Comparison of ENCODE assay signal across 1 cellular context in genomic region chr6:44245912-44246662, GRCh38.
TF ChIP-seq lines count a peak whose summit lies in the region.

No MANE protein-coding gene starts in this region.

TF ChIP-seq in HepG2, 621 proteins besides CTCF, POLR2A, EP300 and RAD21 (continued from another document and continues in another):
- TF ChIP-seq ZBTB43 (CRISPR knock-in tag; conservative IDR thresholded peaks at IDR 0.05) (peak; percentile 78; the same call in 1 of the 2 replicates), ZNF788 (CRISPR knock-in tag; IDR thresholded peaks at IDR 0.05; ENCODE audit: borderline replicate concordance) (peak; percentile 84; the same call in 1 of the 2 replicates), CHCHD3 (CRISPR knock-in tag; IDR thresholded peaks at IDR 0.05) (peak; percentile 78; the same call in 1 of the 2 replicates), HNRNPL (IDR thresholded peaks at IDR 0.05; ENCODE audit: low read depth, low read length) (peak; percentile 65; the same call in 1 of the 2 replicates), ZKSCAN8 (CRISPR knock-in tag; IDR thresholded peaks at IDR 0.05; ENCODE audit: borderline replicate concordance) (peak; percentile 47; the same call in 1 of the 2 replicates), ZNF550 (CRISPR knock-in tag; IDR thresholded peaks at IDR 0.05; ENCODE audit: borderline replicate concordance) (no peak; the same call in 1 of the 2 replicates), SRF (IDR thresholded peaks at IDR 0.05; ENCODE audit: low read depth, low read length) (no peak), ZNF326 (CRISPR knock-in tag; IDR thresholded peaks at IDR 0.05; ENCODE audit: borderline replicate concordance) (no peak), HBP1 (CRISPR knock-in tag; IDR thresholded peaks at IDR 0.05; ENCODE audit: low read depth) (0 out of 2 replicates have a peak, but pooled peaks have one; percentile 80), CBX1 (IDR thresholded peaks at IDR 0.05; ENCODE audit: low read depth) (no peak), THRA (CRISPR knock-in tag; IDR thresholded peaks at IDR 0.05; ENCODE audit: borderline replicate concordance) (peak; percentile 70), RAD51 (IDR thresholded peaks at IDR 0.05; ENCODE audit: borderline replicate concordance) (no peak), RERE (CRISPR knock-in tag; IDR thresholded peaks at IDR 0.05; ENCODE audit: low read depth) (no peak), ZFP36L1 (CRISPR knock-in tag; IDR thresholded peaks at IDR 0.05) (peak; percentile 57; the same call in 1 of the 2 replicates), RXRA (CRISPR knock-in tag; IDR thresholded peaks at IDR 0.05) (peak; percentile 52; the same call in 1 of the 2 replicates), KLF16 (CRISPR knock-in tag; IDR thresholded peaks at IDR 0.05) (peak in 1 of 2 experiments; percentile 66; a peak in 1 of 4 replicates), ZNF451 (CRISPR knock-in tag; IDR thresholded peaks at IDR 0.05) (peak; percentile 19; the same call in 1 of the 2 replicates), CENPT (CRISPR knock-in tag; IDR thresholded peaks at IDR 0.05; ENCODE audit: low read depth) (0 out of 2 replicates have a peak, but pooled peaks have one; percentile 45), THYN1 (CRISPR knock-in tag; IDR thresholded peaks at IDR 0.05; ENCODE audit: borderline replicate concordance, low read depth) (peak; percentile 78; the same call in 1 of the 2 replicates), MATR3 (CRISPR knock-in tag; IDR thresholded peaks at IDR 0.05) (no peak), ZNF350 (CRISPR knock-in tag; IDR thresholded peaks at IDR 0.05; ENCODE audit: borderline replicate concordance, low read depth) (peak; percentile 70), ZNF546 (CRISPR knock-in tag; conservative IDR thresholded peaks at IDR 0.05) (no peak; the same call in none of the 2 replicates), ZNF720 (CRISPR knock-in tag; IDR thresholded peaks at IDR 0.05) (no peak), CEBPB (IDR thresholded peaks at IDR 0.05; ENCODE audit: borderline replicate concordance, low read depth, low read length) (no peak), ZNF556 (CRISPR knock-in tag; IDR thresholded peaks at IDR 0.05; ENCODE audit: borderline replicate concordance) (no peak; the same call in 1 of the 2 replicates), PITX1 (CRISPR knock-in tag; IDR thresholded peaks at IDR 0.05) (0 out of 2 replicates have a peak, but pooled peaks have one; percentile 60), ARID2 (CRISPR knock-in tag; IDR thresholded peaks at IDR 0.05; ENCODE audit: borderline replicate concordance) (peak; percentile 94; the same call in 1 of the 2 replicates), MAF1 (CRISPR knock-in tag; IDR thresholded peaks at IDR 0.05; ENCODE audit: borderline replicate concordance) (no peak; the same call in none of the 2 replicates), ZNF709 (CRISPR knock-in tag; IDR thresholded peaks at IDR 0.05) (no peak), ZNF619 (CRISPR knock-in tag; IDR thresholded peaks at IDR 0.05) (peak; percentile 75), DMAP1 (CRISPR knock-in tag; IDR thresholded peaks at IDR 0.05) (peak; percentile 91), CSRNP2 (CRISPR knock-in tag; conservative IDR thresholded peaks at IDR 0.05; ENCODE audit: low read depth) (0 out of 2 replicates have a peak, but pooled peaks have one; percentile 7), FOXC1 (CRISPR knock-in tag; IDR thresholded peaks at IDR 0.05; ENCODE audit: borderline replicate concordance) (no peak), SALL2 (CRISPR knock-in tag; IDR thresholded peaks at IDR 0.05) (peak; percentile 90; the same call in 1 of the 2 replicates), ZBTB46 (CRISPR knock-in tag; IDR thresholded peaks at IDR 0.05; ENCODE audit: borderline replicate concordance) (no peak), PBX2 (CRISPR knock-in tag; IDR thresholded peaks at IDR 0.05) (peak; percentile 87), HIC2 (CRISPR knock-in tag; IDR thresholded peaks at IDR 0.05; ENCODE audit: low read depth) (peak; percentile 76), SIN3A (IDR thresholded peaks at IDR 0.05; ENCODE audit: borderline replicate concordance, low read depth, low read length) (peak; percentile 74; the same call in 1 of the 2 replicates), ZNF749 (CRISPR knock-in tag; IDR thresholded peaks at IDR 0.05; ENCODE audit: borderline replicate concordance) (0 out of 2 replicates have a peak, but pooled peaks have one; percentile 47), ZNF740 (CRISPR knock-in tag; IDR thresholded peaks at IDR 0.05) (peak; percentile 84; the same call in 1 of the 2 replicates), SAFB2 (CRISPR knock-in tag; IDR thresholded peaks at IDR 0.05; ENCODE audit: borderline replicate concordance, low read depth) (peak; percentile 41; the same call in 1 of the 2 replicates), SMAD1 (CRISPR knock-in tag; IDR thresholded peaks at IDR 0.05; ENCODE audit: borderline replicate concordance, low read depth) (peak; percentile 72), ZNF143 (CRISPR knock-in tag; IDR thresholded peaks at IDR 0.05) (no peak), ZNF234 (CRISPR knock-in tag; conservative IDR thresholded peaks at IDR 0.05) (no peak)
